15 cellular contexts compared by ENCODE assay signal in the genomic region with DNA sequence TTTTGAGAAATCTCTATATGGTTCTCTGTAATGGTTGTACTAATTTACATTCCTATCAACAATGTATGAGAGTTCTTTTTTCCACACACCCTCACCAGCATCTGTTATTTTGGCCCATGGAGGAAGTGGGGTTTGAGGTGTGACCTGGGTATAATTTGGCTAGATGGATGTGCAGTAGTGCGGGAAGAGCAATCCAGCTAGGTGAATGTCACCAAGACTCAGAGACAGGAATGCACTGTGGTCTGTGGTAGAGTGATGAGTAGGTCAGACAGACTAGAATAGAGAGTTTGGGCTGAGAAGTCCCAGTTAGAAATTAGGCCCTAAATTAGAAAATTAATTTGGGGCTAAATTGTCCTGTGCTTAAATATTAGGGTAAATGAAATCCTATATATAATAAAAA.
"Had no signal": no experiment of that assay in that cellular context is flagged by ENCODE, and none has a peak within 500 bp of the region (broad histone marks: within the 10 kb centered on the region; RNA-seq: fewer than 3 reads in every experiment).

No MANE protein-coding gene starts in this region.

- H3K4me3 Mint-ChIP-seq: activated CD4-positive, alpha-beta memory T cell treated with anti-CD3 and anti-CD28 coated beads, Interleukin-2, amount 10 ng/mL, durations not matched to agents 7 days and 5 days; activated naive CD8-positive, alpha-beta T cell treated with anti-CD3 and anti-CD28 coated beads, Interleukin-2, amount 10 ng/mL, durations not matched to agents 7 days and 5 days; activated T-cell treated with anti-CD3 and anti-CD28 coated beads, Interleukin-2, amount 50 U/mL, for 24 hours; brain; central memory CD8-positive, alpha-beta T cell; naive B cell had no signal

- DNase-seq: activated CD4-positive, alpha-beta memory T cell treated with anti-CD3 and anti-CD28 coated beads, Interleukin-2, amount 10 ng/mL, durations not matched to agents 7 days and 5 days; activated CD4-positive, CD25-positive, alpha-beta regulatory T cell treated with anti-CD3 and anti-CD28 coated beads, Interleukin-2, amount 50 U/mL, for 72 hours; activated gamma-delta T cell treated with Interleukin-2 at 50 U/mL for 16 hours; activated naive CD8-positive, alpha-beta T cell treated with anti-CD3 and anti-CD28 coated beads, Interleukin-2, amount 10 ng/mL, durations not matched to agents 7 days and 5 days; activated T-cell treated with anti-CD3 and anti-CD28 coated beads, Interleukin-2, amount 50 U/mL, for 24 hours; effector CD4-positive, alpha-beta T cell; left ventricle myocardium inferior; naive B cell; sigmoid colon; spleen; stomach; testis; upper lobe of right lung had no signal

- H3K27me3 Mint-ChIP-seq: activated naive CD8-positive, alpha-beta T cell treated with anti-CD3 and anti-CD28 coated beads, Interleukin-2, amount 10 ng/mL, durations not matched to agents 7 days and 5 days; naive B cell had no signal

- H3K27ac Mint-ChIP-seq: activated CD4-positive, alpha-beta memory T cell treated with anti-CD3 and anti-CD28 coated beads, Interleukin-2, amount 10 ng/mL, durations not matched to agents 7 days and 5 days; activated naive CD8-positive, alpha-beta T cell treated with anti-CD3 and anti-CD28 coated beads, Interleukin-2, amount 10 ng/mL, durations not matched to agents 7 days and 5 days; activated T-cell treated with anti-CD3 and anti-CD28 coated beads, Interleukin-2, amount 50 U/mL, for 24 hours; brain had no signal

- H3K9me3 Mint-ChIP-seq: activated CD4-positive, alpha-beta memory T cell treated with anti-CD3 and anti-CD28 coated beads, Interleukin-2, amount 10 ng/mL, durations not matched to agents 7 days and 5 days; activated naive CD8-positive, alpha-beta T cell treated with anti-CD3 and anti-CD28 coated beads, Interleukin-2, amount 10 ng/mL, durations not matched to agents 7 days and 5 days; activated T-cell treated with anti-CD3 and anti-CD28 coated beads, Interleukin-2, amount 50 U/mL, for 24 hours; brain; central memory CD8-positive, alpha-beta T cell; naive B cell had no signal

- H3K4me1 Mint-ChIP-seq: activated CD4-positive, alpha-beta memory T cell treated with anti-CD3 and anti-CD28 coated beads, Interleukin-2, amount 10 ng/mL, durations not matched to agents 7 days and 5 days; activated naive CD8-positive, alpha-beta T cell treated with anti-CD3 and anti-CD28 coated beads, Interleukin-2, amount 10 ng/mL, durations not matched to agents 7 days and 5 days; central memory CD8-positive, alpha-beta T cell had no signal

- H3K36me3 Mint-ChIP-seq: activated naive CD8-positive, alpha-beta T cell treated with anti-CD3 and anti-CD28 coated beads, Interleukin-2, amount 10 ng/mL, durations not matched to agents 7 days and 5 days; brain; naive B cell had no signal

- ATAC-seq: upper lobe of right lung had no signal
